12 cellular contexts compared by ENCODE assay signal in genomic region chr3:9884555-9885165, GRCh38. TPM values are rescaled to one million over a fixed set of nuclear protein-coding genes. Genes with fewer than 3 reads are reported as not detected.
A peak's percentile ranks its signal among the peaks of the same experiment; 100 is the strongest.
DNase-seq lines count a peak whose midpoint lies in the region; ATAC-seq, FAIRE-seq and TF ChIP-seq lines count a peak whose summit lies in the region.
"Had no signal": no experiment of that assay in that cellular context is flagged by ENCODE, and none has a peak within 500 bp of the region (broad histone marks: within the 10 kb centered on the region; RNA-seq: fewer than 3 reads in every experiment).

No MANE protein-coding gene starts in this region.

- DNase-seq in AG08396 (ENCODE audit: low spot score) (peak; percentile 86), HUDEP-2 (lab: John Stamatoyannopoulos, UW; ENCODE audit: unreplicated experiment in 76 of 76) (peak in 50 of 76 experiments; percentile 5 to 66 (median 34)), bronchial epithelial cell (ENCODE audit: low read depth) (peak; percentile 90), nephron progenitor cell (no peak), D721Med (ENCODE audit: insufficient read length, low spot score) (no peak), posterior cingulate gyrus (no peak), T-cell (no peak)
- DNase-seq: activated T-cell treated with anti-CD3 and anti-CD28 coated beads, Interleukin-2, amount 50 U/mL, for 24 hours; NCI-H187; stimulated activated CD4-positive, alpha-beta T cell treated with anti-CD3 and anti-CD28 coated beads, Interleukin-2, amount 100 ng/mL, for 48 hours had no signal

- H3K27me3 Mint-ChIP-seq in nephron progenitor cell (ENCODE audit: low read depth, poor library complexity) (peaks cover 5% of the 10 kb centered on the region), T-cell (no peaks in the 10 kb centered on the region)
- H3K27me3 Mint-ChIP-seq: activated T-cell treated with anti-CD3 and anti-CD28 coated beads, Interleukin-2, amount 50 U/mL, for 24 hours had no signal

- TF ChIP-seq CTCF in bronchial epithelial cell (IDR thresholded peaks at IDR 0.05; ENCODE audit: insufficient read depth, low read length, severe bottlenecking) (no peak), nephron progenitor cell (IDR thresholded peaks at IDR 0.05) (no peak), D721Med (IDR thresholded peaks at IDR 0.05; ENCODE audit: insufficient read depth, missing control alignments) (no peak)

- H3K27me3 ChIP-seq in bronchial epithelial cell (ENCODE audit: control insufficient read depth, insufficient read depth, low read length): no peaks in the 10 kb centered on the region

- FAIRE-seq in bronchial epithelial cell (lab: Jason Lieb, UNC) (no peak), D721Med (lab: Jason Lieb, UNC) (no peak)

- ATAC-seq in HG03196 (IDR thresholded peaks at IDR 0.05; ENCODE audit: unreplicated experiment) (no peak), T-cell (replicated peaks in 1 of 4) (no peak)

- CTCF ChIA-PET in T-cell (lab: Charles Lee): no interaction called here

- H3K4me1 Mint-ChIP-seq in nephron progenitor cell: peaks cover 8% of the 10 kb centered on the region
- H3K4me1 Mint-ChIP-seq in T-cell: peaks cover 0 to 3% (median 0%) of the 10 kb centered on the region in 3 donors

- H3K27ac Mint-ChIP-seq in nephron progenitor cell (peak overlapping the region; percentile 30), T-cell (no peak overlapping the region)
- H3K27ac Mint-ChIP-seq: activated T-cell treated with anti-CD3 and anti-CD28 coated beads, Interleukin-2, amount 50 U/mL, for 24 hours; T-helper 1 cell treated with Interleukin-12 subunit alpha and Interleukin-12 subunit beta and Interleukin-4 antibody, amounts not matched to agents 30 μg/mL and 1 μg/mL, for 36 hours had no signal

- H3K4me3 Mint-ChIP-seq in nephron progenitor cell (no peak overlapping the region), T-cell (no peak overlapping the region)
- H3K4me3 Mint-ChIP-seq: activated T-cell treated with anti-CD3 and anti-CD28 coated beads, Interleukin-2, amount 50 U/mL, for 24 hours; T-helper 1 cell treated with Interleukin-12 subunit alpha and Interleukin-12 subunit beta and Interleukin-4 antibody, amounts not matched to agents 30 μg/mL and 1 μg/mL, for 36 hours had no signal

- H3K36me3 Mint-ChIP-seq in nephron progenitor cell (ENCODE audit: low read depth) (no peaks in the 10 kb centered on the region), T-cell (no peaks in the 10 kb centered on the region)

- no peaks in the 10 kb centered on the region for H3K36me3 ChIP-seq in bronchial epithelial cell (ENCODE audit: control insufficient read depth, insufficient read depth, low read length)

- intact Hi-C loops in posterior cingulate gyrus (cut with DNase I): no loop called here

- no peak overlapping the region for H3K4me3 ChIP-seq in bronchial epithelial cell (ENCODE audit: low read depth, low read length)

- H3K9me3 Mint-ChIP-seq in nephron progenitor cell (no peaks in the 10 kb centered on the region), T-cell (no peaks in the 10 kb centered on the region)
- H3K9me3 Mint-ChIP-seq: activated T-cell treated with anti-CD3 and anti-CD28 coated beads, Interleukin-2, amount 50 U/mL, for 24 hours; T-helper 1 cell treated with Interleukin-12 subunit alpha and Interleukin-12 subunit beta and Interleukin-4 antibody, amounts not matched to agents 30 μg/mL and 1 μg/mL, for 36 hours had no signal

- POLR2A ChIA-PET in T-cell (lab: Charles Lee): no interaction called here

RNA-seq across cellular contexts. Expression of gene CIDEC, which starts 4.6 kb away (rescaled TPM):
- total RNA-seq in bronchial epithelial cell: not detected in 2 replicates
- total RNA-seq in T-cell: under 1 TPM in 1 of 5 donors, not detected in 4; 0.66 TPM

RNA-seq across cellular contexts. Expression of gene JAGN1, which starts 5.8 kb away (rescaled TPM):
- total RNA-seq in bronchial epithelial cell (24.5 and 35.5 TPM in 2 replicates), T-cell (10 to 100 TPM; 16.9 to 28.6 (median 23.7) TPM)

RNA-seq across cellular contexts. Expression of gene IL17RE, which starts 18.0 kb away (rescaled TPM):
- total RNA-seq in bronchial epithelial cell (0.53 and 2.6 TPM in 2 replicates), T-cell (1 to 10 TPM in 4 of 5 donors, under 1 TPM in 1; 0.68 to 5.1 (median 1.9) TPM)

RNA-seq across cellular contexts. Expression of gene IL17RC, which starts 32.2 kb away (rescaled TPM):
- total RNA-seq in bronchial epithelial cell: 21.1 and 31.7 TPM in 2 replicates
- 1 to 10 TPM in 2 of 5 donors, under 1 TPM in 3; 0.54 to 1.2 (median 0.80) TPM for total RNA-seq in T-cell

RNA-seq across cellular contexts. Expression of gene RPUSD3, which starts 40.9 kb away (rescaled TPM):
- 34.5 and 36.2 TPM in 2 replicates for total RNA-seq in bronchial epithelial cell
- total RNA-seq in T-cell: 10 to 100 TPM; 23.6 to 70.5 (median 64.7) TPM

Comparison
In these comparisons a context has a peak if more than half of its experiments do, and no peak if none do; other contexts are left out.
1. DNase-seq: peak in AG08396 (single experiment), HUDEP-2 (50 of 76) and bronchial epithelial cell (single experiment); none in nephron progenitor cell (single experiment), D721Med (single experiment), posterior cingulate gyrus (0 of 10) and T-cell (0 of 34).